Comparison of ENCODE assay signal across 8 cellular contexts in the genomic region with DNA sequence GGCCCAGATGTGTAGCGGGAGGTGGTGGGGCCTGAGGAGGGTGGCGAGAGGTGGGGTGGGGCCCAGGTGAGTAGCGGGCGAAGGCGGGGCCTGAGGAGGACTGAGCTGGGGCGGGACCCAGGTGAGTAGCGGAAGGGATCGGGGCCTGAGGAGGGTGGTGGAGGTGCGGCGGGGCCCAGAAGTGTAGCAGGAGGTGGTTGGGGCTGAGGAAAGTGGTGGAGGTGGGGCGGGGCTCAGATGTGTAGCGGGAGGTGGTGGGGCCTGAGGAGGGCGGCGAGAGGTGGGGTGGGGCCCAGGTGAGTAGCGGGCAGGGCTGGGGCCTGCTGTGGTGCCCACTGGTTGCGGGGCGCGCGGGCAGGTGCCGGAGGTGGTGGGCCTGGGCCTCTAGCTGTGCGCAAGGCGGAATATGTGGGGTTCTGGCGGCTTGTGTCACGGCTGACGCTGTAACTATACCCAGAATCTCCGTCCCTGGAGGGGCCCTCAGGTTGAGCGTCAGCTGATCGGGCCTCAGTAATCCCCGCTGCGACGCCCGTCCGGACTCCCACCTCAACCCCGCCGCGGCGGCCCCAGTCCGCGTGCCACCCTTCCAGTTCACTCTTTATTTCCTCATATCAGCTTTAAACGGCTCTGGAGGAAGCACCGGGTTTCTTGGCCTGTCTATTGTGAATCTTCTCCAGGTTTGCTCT. TPM values are rescaled to one million over a fixed set of nuclear protein-coding genes. Genes with fewer than 3 reads are reported as not detected.
DNase-seq lines count a peak whose midpoint lies in the region; ATAC-seq and TF ChIP-seq lines count a peak whose summit lies in the region.

No MANE protein-coding gene starts in this region.

- WGBS in esophagus squamous epithelium, 2 donors, result 2% methylated on average over 29 to 37 of the region's 41 CpGs

- no peaks in the 10 kb centered on the region for H3K27me3 ChIP-seq in esophagus squamous epithelium

- POLR2A ChIA-PET in T-cell (lab: Charles Lee), result interaction anchor here (0.6 to 1.8 kb wide), 10 partner anchors 11 to 717 kb away, joined by 3 to 26 read pairs (median 4); a partner anchor contains a TSS

- H3K9me3 ChIP-seq in esophagus squamous epithelium, result no peaks in the 10 kb centered on the region

- H3K27ac Mint-ChIP-seq in T-cell, result peak overlapping the region; percentile 98 to 100
- H3K27ac Mint-ChIP-seq in nephron progenitor cell, result peak overlapping the region; percentile 81

- CTCF ChIA-PET in T-cell (lab: Charles Lee), result interaction anchor here (0.7 to 2.3 kb wide), 11 partner anchors 8 to 252 kb away, joined by 3 to 20 read pairs (median 4); a partner anchor contains a TSS

- peaks cover 15 to 54% (median 15%) of the 10 kb centered on the region in 3 donors for H3K4me1 ChIP-seq in esophagus squamous epithelium

- H3K4me1 Mint-ChIP-seq in activated T-cell treated with anti-CD3 and anti-CD28 coated beads, Interleukin-2, amount 50 U/mL, for 4 hours (ENCODE audit: low read depth), result peaks cover 24% of the 10 kb centered on the region
- H3K4me1 Mint-ChIP-seq in T-cell (peaks cover 31 to 39% (median 38%) of the 10 kb centered on the region in 3 donors), nephron progenitor cell (peaks cover 28% of the 10 kb centered on the region)

- H3K4me3 ChIP-seq in esophagus squamous epithelium, result peak overlapping the region; percentile 60 to 86 (median 76)

- TF ChIP-seq CTCF in esophagus squamous epithelium (IDR thresholded peaks at IDR 0.05) (no peak), nephron progenitor cell (IDR thresholded peaks at IDR 0.05) (no peak), GM13976 (IDR thresholded peaks at IDR 0.05; ENCODE audit: borderline replicate concordance, control extremely low read depth, extremely low read depth, insufficient read depth, missing control alignments) (no peak)

- peaks cover 0 to 55% (median 7%) of the 10 kb centered on the region in 3 donors for H3K36me3 ChIP-seq in esophagus squamous epithelium

- H3K27me3 Mint-ChIP-seq in activated T-cell treated with anti-CD3 and anti-CD28 coated beads, Interleukin-2, amount 50 U/mL, for 4 hours (ENCODE audit: low read depth), result no peaks in the 10 kb centered on the region
- H3K27me3 Mint-ChIP-seq in T-cell (no peaks in the 10 kb centered on the region), nephron progenitor cell (ENCODE audit: low read depth, poor library complexity) (peaks cover 6% of the 10 kb centered on the region)

- no peak for DNase-seq in activated T-cell treated with anti-CD3 and anti-CD28 coated beads, Interleukin-2, amount 50 U/mL, for 4 hours
- no peak for DNase-seq in activated T-cell treated with anti-CD3 and anti-CD28 coated beads, Interleukin-2, amount 50 U/mL, for 1 hour
- DNase-seq in T-cell (peak in 4 of 34 experiments; percentile 3 to 16 (median 10)), esophagus squamous epithelium (lab: John Stamatoyannopoulos, UW) (no peak), nephron progenitor cell (peak; percentile 31), GM13976 (ENCODE audit: low spot score) (no peak)

- ATAC-seq in activated T-cell treated with anti-CD3 and anti-CD28 coated beads, Interleukin-2, amount 50 U/mL, for 4 hours, result peak; percentile 16 to 23
- ATAC-seq in HG03095 (IDR thresholded peaks at IDR 0.05; ENCODE audit: unreplicated experiment), result peak; percentile 7
- ATAC-seq in T-cell (replicated peaks in 1 of 4), result peak in 2 of 4 experiments; percentile 1 to 25
- no peak for ATAC-seq in HG02610 (IDR thresholded peaks at IDR 0.05; ENCODE audit: unreplicated experiment)

- peak in 3 of 4 donors; percentile 28 to 55 (median 30) for TF ChIP-seq POLR2A in esophagus squamous epithelium (IDR thresholded peaks at IDR 0.05)

- no peaks in the 10 kb centered on the region for H3K9me3 Mint-ChIP-seq in activated T-cell treated with anti-CD3 and anti-CD28 coated beads, Interleukin-2, amount 50 U/mL, for 4 hours
- no peaks in the 10 kb centered on the region for H3K9me3 Mint-ChIP-seq in T-cell
- no peaks in the 10 kb centered on the region for H3K9me3 Mint-ChIP-seq in nephron progenitor cell

- peak overlapping the region; percentile 97 to 100 (median 98) for H3K27ac ChIP-seq in esophagus squamous epithelium

- intact Hi-C loops in esophagus squamous epithelium (cut with DNase I), result loop anchor here (10.0 kb wide), 1 partner anchor 152 kb away; a partner anchor contains a TSS

- H3K36me3 Mint-ChIP-seq in activated T-cell treated with anti-CD3 and anti-CD28 coated beads, Interleukin-2, amount 50 U/mL, for 4 hours (ENCODE audit: insufficient read depth), result peaks cover 18% of the 10 kb centered on the region
- H3K36me3 Mint-ChIP-seq in T-cell (peaks cover 19% of the 10 kb centered on the region), nephron progenitor cell (ENCODE audit: low read depth) (peaks cover 48% of the 10 kb centered on the region)

- H3K4me3 Mint-ChIP-seq in activated T-cell treated with anti-CD3 and anti-CD28 coated beads, Interleukin-2, amount 50 U/mL, for 4 hours, result peak overlapping the region; percentile 92
- H3K4me3 Mint-ChIP-seq in T-cell (peak overlapping the region; percentile 96 to 100 (median 98)), nephron progenitor cell (peak overlapping the region; percentile 99)

- in situ Hi-C loops in GM13976 (cut with MboI; ENCODE audit: low sequenced_read_pairs, unreplicated experiment), result no loop called here

RNA-seq across cellular contexts. Expression of a gene that starts 0.9 kb away (rescaled TPM):
- 100 to 1,000 TPM; 146 to 159 (median 147) TPM for total RNA-seq in activated T-cell treated with anti-CD3 and anti-CD28 coated beads, Interleukin-2, amount 50 U/mL, for 4 hours
- total RNA-seq in T-cell (10 to 100 TPM; 43.7 to 53.0 (median 47.0) TPM), esophagus squamous epithelium (100 to 1,000 TPM in 3 of 4 donors, 10 to 100 TPM in 1; 91.3 to 150 (median 125) TPM)

RNA-seq across cellular contexts. Expression of a gene that starts 7.6 kb away (rescaled TPM):
- 1 to 10 TPM in 1 of 3 donors, under 1 TPM in 2; 0.45 to 1.1 (median 0.56) TPM for total RNA-seq in activated T-cell treated with anti-CD3 and anti-CD28 coated beads, Interleukin-2, amount 50 U/mL, for 4 hours
- under 1 TPM; 0.47 to 0.68 (median 0.58) TPM for total RNA-seq in T-cell
- total RNA-seq in esophagus squamous epithelium, result 100 to 1,000 TPM in 1 of 4 donors, 10 to 100 TPM in 3; 69.5 to 129 (median 84.7) TPM

RNA-seq across cellular contexts. Expression of a gene that starts 27.5 kb away (rescaled TPM):
- total RNA-seq in activated T-cell treated with anti-CD3 and anti-CD28 coated beads, Interleukin-2, amount 50 U/mL, for 4 hours, result under 1 TPM; 0.40 to 0.65 (median 0.63) TPM
- total RNA-seq in T-cell, result 1 to 10 TPM; 1.2 to 1.5 (median 1.2) TPM
- 10 to 100 TPM in 1 of 4 donors, 1 to 10 TPM in 3; 4.5 to 12.1 (median 8.3) TPM for total RNA-seq in esophagus squamous epithelium

RNA-seq across cellular contexts. Expression of a gene that starts 29.8 kb away (rescaled TPM):
- 10 to 100 TPM; 22.5 to 26.9 (median 25.5) TPM for total RNA-seq in activated T-cell treated with anti-CD3 and anti-CD28 coated beads, Interleukin-2, amount 50 U/mL, for 4 hours
- total RNA-seq in T-cell (10 to 100 TPM in 3 of 5 donors, 1 to 10 TPM in 2; 6.1 to 18.9 (median 18.2) TPM), esophagus squamous epithelium (1 to 10 TPM; 2.8 to 4.9 (median 4.0) TPM)

RNA-seq across cellular contexts. Expression of a gene that starts 46.1 kb away (rescaled TPM):
- total RNA-seq in activated T-cell treated with anti-CD3 and anti-CD28 coated beads, Interleukin-2, amount 50 U/mL, for 4 hours, result not detected
- total RNA-seq in T-cell (under 1 TPM in 2 of 5 donors, not detected in 3; 0.28 to 0.49 TPM), esophagus squamous epithelium (not detected)

Comparison
In these comparisons a context has a peak if more than half of its experiments do, and no peak if none do; other contexts are left out.
1. RNA of a gene that starts 7.6 kb away (total RNA-seq): 69.5 to 129 TPM in esophagus squamous epithelium; 0.47 to 0.68 TPM in T-cell and 0.45 to 1.1 TPM in activated T-cell treated with anti-CD3 and anti-CD28 coated beads, Interleukin-2, amount 50 U/mL, for 4 hours; every median in the first group is over 10 times any median in the second.
2. Peak in every context shown above with its lines, with median percentiles within 50 percentile points of each other: H3K4me3 Mint-ChIP-seq.